ENCODE assay signal across 15 cellular contexts in the genomic region with DNA sequence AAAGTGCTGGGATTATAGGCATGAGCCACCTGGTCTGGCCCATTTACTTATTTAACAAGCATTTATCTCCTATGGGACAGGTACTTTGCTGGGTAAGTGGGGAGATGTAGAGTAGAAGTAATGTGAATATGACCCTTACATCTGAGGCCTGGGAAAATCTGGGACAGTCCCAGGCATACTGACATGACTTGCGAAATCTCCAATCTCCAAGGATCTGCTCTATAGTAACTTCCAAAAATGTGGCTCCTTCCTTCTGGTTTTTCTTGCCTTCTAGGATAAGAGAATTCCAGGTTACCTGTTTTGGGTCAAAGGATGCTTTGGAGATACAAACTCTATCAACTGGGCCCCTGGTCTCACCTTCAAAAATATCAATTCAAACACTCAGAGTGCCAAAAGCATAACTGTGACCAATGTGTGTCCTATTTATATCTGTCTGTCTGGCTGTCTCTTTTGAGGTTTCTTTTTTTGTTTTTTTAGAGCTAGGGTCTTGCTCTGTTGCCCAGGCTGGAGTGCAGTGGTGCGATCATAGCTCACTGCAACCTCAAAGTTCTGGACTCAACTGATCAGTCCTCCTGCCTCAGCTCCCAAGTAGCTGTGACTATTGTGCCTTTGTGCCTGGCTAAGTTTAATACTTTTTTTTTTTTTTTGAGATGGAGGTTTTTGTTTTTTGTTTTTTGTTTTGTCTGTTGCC. TPM values are rescaled to one million over a fixed set of nuclear protein-coding genes. Genes with fewer than 3 reads are reported as not detected.
DNase-seq lines count a peak whose midpoint lies in the region; ATAC-seq and TF ChIP-seq lines count a peak whose summit lies in the region.
"Had no signal": no experiment of that assay in that cellular context is flagged by ENCODE, and none has a peak within 500 bp of the region (broad histone marks: within the 10 kb centered on the region; RNA-seq: fewer than 3 reads in every experiment).

No MANE protein-coding gene starts in this region.

- intact Hi-C loops in ascending aorta (cut with DNase I) (no loop called here), left lung (cut with DNase I) (no loop called here)

- H3K9me3 ChIP-seq in BLaER1 (peaks cover 16% of the 10 kb centered on the region), HEK293 (ENCODE audit: control insufficient read depth, insufficient read depth, low read depth, low read length) (no peaks in the 10 kb centered on the region), ascending aorta (no peaks in the 10 kb centered on the region), left lung (no peaks in the 10 kb centered on the region), Peyer's patch (no peaks in the 10 kb centered on the region)
- H3K9me3 ChIP-seq: BE2C, Caco-2 had no signal

- ATAC-seq in WTC11 (no peak), naive B cell (ENCODE audit: low read depth in 2 of 2) (peak in 1 of 2 donors; percentile 62), left lung (no peak)

- no peak overlapping the region for H3K9ac ChIP-seq in BLaER1
- H3K9ac ChIP-seq: GM23248 had no signal

- no peaks in the 10 kb centered on the region for H3K36me3 ChIP-seq in BLaER1
- no peaks in the 10 kb centered on the region for H3K36me3 ChIP-seq in HEK293 (ENCODE audit: control insufficient read depth in 2 of 2, insufficient read depth in 1 of 2, low read length in 2 of 2)
- H3K36me3 ChIP-seq in ascending aorta, result no peaks in the 10 kb centered on the region
- no peaks in the 10 kb centered on the region for H3K36me3 ChIP-seq in left lung
- no peaks in the 10 kb centered on the region for H3K36me3 ChIP-seq in Peyer's patch
- H3K36me3 ChIP-seq: BE2C had no signal

- TF ChIP-seq POLR2A in Peyer's patch (IDR thresholded peaks at IDR 0.05), result no peak

- no peaks in the 10 kb centered on the region for H3K9me3 Mint-ChIP-seq in WTC11
- H3K9me3 Mint-ChIP-seq in naive B cell, result no peaks in the 10 kb centered on the region
- H3K9me3 Mint-ChIP-seq: CD8-positive, alpha-beta memory T cell had no signal

- TF ChIP-seq CTCF in HEK293 (tag by site-specific recombination; IDR thresholded peaks at IDR 0.05) (no peak), WTC11 (IDR thresholded peaks at IDR 0.05) (no peak), ascending aorta (IDR thresholded peaks at IDR 0.05) (no peak), left lung (IDR thresholded peaks at IDR 0.05) (no peak), Peyer's patch (IDR thresholded peaks at IDR 0.05) (no peak)

- H4K20me1 ChIP-seq in BLaER1, result no peaks in the 10 kb centered on the region

- CTCF ChIA-PET in HEK293 (lab: Yijun Ruan, JAX), result interaction anchor here (0.6 kb wide), 2 partner anchors 12 to 96 kb away, joined by 8 to 9 read pairs; no protein-coding TSS in a partner anchor
- CTCF ChIA-PET in WTC11 (lab: Charles Lee), result no interaction called here

- no peaks in the 10 kb centered on the region for H3K27me3 Mint-ChIP-seq in WTC11 (ENCODE audit: low read depth)
- H3K27me3 Mint-ChIP-seq in naive B cell, result no peaks in the 10 kb centered on the region
- H3K27me3 Mint-ChIP-seq: CD8-positive, alpha-beta memory T cell had no signal

- POLR2A ChIA-PET in HEK293 (lab: Yijun Ruan, JAX) (interaction anchor here (0.7 kb wide), 1 partner anchor 478 kb away, joined by 4 read pairs; no protein-coding TSS in a partner anchor), WTC11 (lab: Charles Lee) (no interaction called here)

- peaks cover 61% of the 10 kb centered on the region for H3K4me1 ChIP-seq in BLaER1
- no peaks in the 10 kb centered on the region for H3K4me1 ChIP-seq in HEK293 (ENCODE audit: control insufficient read depth, insufficient read depth, low read length)
- H3K4me1 ChIP-seq in ascending aorta, result peaks cover under 1 to 3% of the 10 kb centered on the region in 2 donors
- H3K4me1 ChIP-seq in left lung, result no peaks in the 10 kb centered on the region
- no peaks in the 10 kb centered on the region for H3K4me1 ChIP-seq in Peyer's patch
- H3K4me1 ChIP-seq: BE2C, Caco-2 had no signal

- no peak overlapping the region for H3K27ac Mint-ChIP-seq in WTC11
- H3K27ac Mint-ChIP-seq in naive B cell, result peak overlapping the region in 4 of 6 donors; percentile 49 to 84 (median 68)

- DNase-seq in WTC11 (ENCODE audit: low spot score) (no peak), naive B cell (peak; percentile 36), ascending aorta (ENCODE audit: low spot score in 2 of 2) (no peak), left lung (no peak), Peyer's patch (no peak), NCI-H2029 (lab: John Stamatoyannopoulos, UW) (no peak)
- DNase-seq: BE2C; Caco-2; CD8-positive, alpha-beta memory T cell; DND-41; GM23248; H7; KBM-7 had no signal

- H3K4me3 ChIP-seq in BLaER1 (no peak overlapping the region), HEK293 (ENCODE audit: low read depth, low read length) (no peak overlapping the region), ascending aorta (no peak overlapping the region), left lung (no peak overlapping the region), Peyer's patch (no peak overlapping the region)
- H3K4me3 ChIP-seq: GM23248 had no signal

- peak overlapping the region; percentile 58 for H3K4me2 ChIP-seq in BLaER1

- H3K27me3 ChIP-seq in BLaER1, result no peaks in the 10 kb centered on the region
- H3K27me3 ChIP-seq in ascending aorta, result no peaks in the 10 kb centered on the region
- no peaks in the 10 kb centered on the region for H3K27me3 ChIP-seq in left lung
- no peaks in the 10 kb centered on the region for H3K27me3 ChIP-seq in Peyer's patch
- H3K27me3 ChIP-seq: BE2C had no signal

- H3K36me3 Mint-ChIP-seq in WTC11 (no peaks in the 10 kb centered on the region), naive B cell (no peaks in the 10 kb centered on the region)

- H3K27ac ChIP-seq in BLaER1, result peak overlapping the region; percentile 46; the same call in 1 of the 2 replicates
- no peak overlapping the region for H3K27ac ChIP-seq in HEK293 (ENCODE audit: extremely low read depth, low read depth, low read length)
- H3K27ac ChIP-seq in ascending aorta, result no peak overlapping the region
- no peak overlapping the region for H3K27ac ChIP-seq in left lung
- H3K27ac ChIP-seq in Peyer's patch, result no peak overlapping the region
- H3K27ac ChIP-seq: GM23248 had no signal

- H3K4me3 Mint-ChIP-seq in WTC11 (no peak overlapping the region), naive B cell (peak overlapping the region in 6 of 8 donors; percentile 38 to 82 (median 68))

- peaks cover 10% of the 10 kb centered on the region for H3K4me1 Mint-ChIP-seq in WTC11
- H3K4me1 Mint-ChIP-seq in naive B cell, result peaks cover 16 to 43% (median 16%) of the 10 kb centered on the region in 3 donors
- H3K4me1 Mint-ChIP-seq: CD8-positive, alpha-beta memory T cell had no signal

TF ChIP-seq in HEK293, 187 proteins besides CTCF, POLR2A, EP300 and RAD21:
- TF ChIP-seq ZNF121 (tag by site-specific recombination; IDR thresholded peaks at IDR 0.05), result peak; percentile 36; the same call in 1 of the 2 replicates
- no peak for TF ChIP-seq ZNF48 (tag by site-specific recombination; IDR thresholded peaks at IDR 0.05)

TF ChIP-seq in WTC11, 78 proteins besides CTCF, POLR2A, EP300 and RAD21:
- TF ChIP-seq, protein P1, sequence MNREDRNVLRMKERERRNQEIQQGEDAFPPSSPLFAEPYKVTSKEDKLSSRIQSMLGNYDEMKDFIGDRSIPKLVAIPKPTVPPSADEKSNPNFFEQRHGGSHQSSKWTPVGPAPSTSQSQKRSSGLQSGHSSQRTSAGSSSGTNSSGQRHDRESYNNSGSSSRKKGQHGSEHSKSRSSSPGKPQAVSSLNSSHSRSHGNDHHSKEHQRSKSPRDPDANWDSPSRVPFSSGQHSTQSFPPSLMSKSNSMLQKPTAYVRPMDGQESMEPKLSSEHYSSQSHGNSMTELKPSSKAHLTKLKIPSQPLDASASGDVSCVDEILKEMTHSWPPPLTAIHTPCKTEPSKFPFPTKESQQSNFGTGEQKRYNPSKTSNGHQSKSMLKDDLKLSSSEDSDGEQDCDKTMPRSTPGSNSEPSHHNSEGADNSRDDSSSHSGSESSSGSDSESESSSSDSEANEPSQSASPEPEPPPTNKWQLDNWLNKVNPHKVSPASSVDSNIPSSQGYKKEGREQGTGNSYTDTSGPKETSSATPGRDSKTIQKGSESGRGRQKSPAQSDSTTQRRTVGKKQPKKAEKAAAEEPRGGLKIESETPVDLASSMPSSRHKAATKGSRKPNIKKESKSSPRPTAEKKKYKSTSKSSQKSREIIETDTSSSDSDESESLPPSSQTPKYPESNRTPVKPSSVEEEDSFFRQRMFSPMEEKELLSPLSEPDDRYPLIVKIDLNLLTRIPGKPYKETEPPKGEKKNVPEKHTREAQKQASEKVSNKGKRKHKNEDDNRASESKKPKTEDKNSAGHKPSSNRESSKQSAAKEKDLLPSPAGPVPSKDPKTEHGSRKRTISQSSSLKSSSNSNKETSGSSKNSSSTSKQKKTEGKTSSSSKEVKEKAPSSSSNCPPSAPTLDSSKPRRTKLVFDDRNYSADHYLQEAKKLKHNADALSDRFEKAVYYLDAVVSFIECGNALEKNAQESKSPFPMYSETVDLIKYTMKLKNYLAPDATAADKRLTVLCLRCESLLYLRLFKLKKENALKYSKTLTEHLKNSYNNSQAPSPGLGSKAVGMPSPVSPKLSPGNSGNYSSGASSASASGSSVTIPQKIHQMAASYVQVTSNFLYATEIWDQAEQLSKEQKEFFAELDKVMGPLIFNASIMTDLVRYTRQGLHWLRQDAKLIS (CRISPR knock-in tag; IDR thresholded peaks at IDR 0.05; ENCODE audit: borderline replicate concordance), result no peak
- peak; percentile 80 for TF ChIP-seq ZNF121 (CRISPR knock-in tag; IDR thresholded peaks at IDR 0.05)

RNA-seq across cellular contexts. Expression of gene JARID2, which starts 11.7 kb away (rescaled TPM):
- total RNA-seq in WTC11 (2021), result 166 to 180 TPM (median 167 TPM) in 3 replicates
- 10 to 100 TPM in 5 of 6 donors, 1 to 10 TPM in 1; 2.7 to 21.9 (median 16.6) TPM for polyA plus RNA-seq in naive B cell (ENCODE audit: low read depth in 6 of 6)
- total RNA-seq in ascending aorta, result 5.0 TPM
- 10 to 100 TPM; 10.2 to 14.5 TPM for total RNA-seq in left lung
- 10 to 100 TPM; 12.1 to 33.8 (median 17.0) TPM for total RNA-seq in Peyer's patch
